9 cellular contexts compared by ENCODE assay signal in the genomic region with DNA sequence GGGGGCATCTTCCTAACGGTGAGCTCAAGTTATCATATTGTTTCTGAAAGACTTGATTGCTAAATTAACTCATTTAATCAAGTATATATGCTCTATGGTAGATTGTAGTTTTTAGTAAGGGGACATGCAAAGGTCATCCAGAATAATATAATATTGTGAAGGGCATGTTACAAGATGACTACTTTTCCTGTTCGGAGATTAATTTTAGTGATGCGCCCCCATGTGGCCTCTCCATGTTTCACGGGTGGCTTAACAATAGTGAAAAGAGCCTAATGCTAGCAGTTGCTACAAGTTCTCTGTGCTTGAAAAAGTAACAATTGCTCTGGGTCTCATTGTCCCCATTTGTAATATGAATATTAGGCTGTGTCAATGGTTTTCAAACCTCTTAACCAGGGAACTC. TPM values are rescaled to one million over a fixed set of nuclear protein-coding genes. Genes with fewer than 3 reads are reported as not detected.
DNase-seq lines count a peak whose midpoint lies in the region; ATAC-seq, FAIRE-seq and TF ChIP-seq lines count a peak whose summit lies in the region.
"Had no signal": no experiment of that assay in that cellular context is flagged by ENCODE, and none has a peak within 500 bp of the region (broad histone marks: within the 10 kb centered on the region; RNA-seq: fewer than 3 reads in every experiment).

No MANE protein-coding gene starts in this region.

- POLR2A ChIA-PET in HCT116 (lab: Charles Lee) (no interaction called here), GM12878 (lab: Charles Lee) (no interaction called here)

- DNase-seq in D721Med (ENCODE audit: insufficient read length, low spot score) (no peak), HCT116 (ENCODE audit: low read depth, low spot score) (no peak), T follicular helper cell (ENCODE audit: low read depth) (peak; percentile 11), GM12878 (ENCODE audit: low read depth, low spot score) (no peak), lower lobe of right lung (no peak), thoracic aorta (ENCODE audit: low spot score) (no peak)

- FAIRE-seq in D721Med (lab: Jason Lieb, UNC) (peak; percentile 11), GM12878 (lab: Jason Lieb, UNC) (no peak)

- H3K36me3 ChIP-seq in HCT116 (ENCODE audit: control insufficient read depth in 1 of 2, insufficient read depth in 2 of 2, low read length in 2 of 2) = no peaks in the 10 kb centered on the region
- no peaks in the 10 kb centered on the region for H3K36me3 ChIP-seq in GM12878 (ENCODE audit: control insufficient read depth in 2 of 2, insufficient read depth in 2 of 2, low read length in 1 of 2)
- no peaks in the 10 kb centered on the region for H3K36me3 ChIP-seq in lower lobe of right lung
- H3K36me3 ChIP-seq in thoracic aorta = no peaks in the 10 kb centered on the region
- H3K36me3 ChIP-seq: neutrophil had no signal

- H3K9ac ChIP-seq in HCT116 (ENCODE audit: low read length) (no peak overlapping the region), GM12878 (ENCODE audit: control insufficient read depth, insufficient read depth, low read length) (no peak overlapping the region)

- H3K4me3 ChIP-seq in HCT116 (replicated peaks in 1 of 2; ENCODE audit: low read depth in 1 of 2, low read length in 2 of 2) (no peak overlapping the region), GM12878 (no peak overlapping the region), lower lobe of right lung (no peak overlapping the region), thoracic aorta (no peak overlapping the region)

- H2AFZ ChIP-seq in HCT116 (ENCODE audit: low read depth, low read length, poor library complexity, severe bottlenecking) (no peak overlapping the region), GM12878 (ENCODE audit: control insufficient read depth, low read depth, low read length) (no peak overlapping the region)

- TF ChIP-seq POLR2A in HCT116 (IDR thresholded peaks at IDR 0.05; ENCODE audit: borderline replicate concordance, extremely low read depth, insufficient read depth, insufficient read length) (no peak), GM12878 (IDR thresholded peaks at IDR 0.05; ENCODE audit: low read depth, low read length) (no peak)

- BruUV-seq in HCT116 (replicated peaks; lab: Mats Ljungman, UMichigan) (no TSS peak), GM12878 (replicated peaks; lab: Mats Ljungman, UMichigan) (no TSS peak)

- RAD21 ChIA-PET in HCT116 (lab: Charles Lee; ENCODE audit: low non-redundant PET in 1 of 2, low total read pairs in 2 of 2, uncharacterized antibody in 2 of 2, unreplicated experiment in 2 of 2) = no interaction called here
- RAD21 ChIA-PET in GM12878 (lab: Charles Lee; ENCODE audit: unreplicated experiment) = interaction anchor here (1.0 to 1.7 kb wide), 2 partner anchors 13 to 1219 kb away, joined by 3 to 5 read pairs; no protein-coding TSS in a partner anchor

- H3K4me1 ChIP-seq in HCT116 (ENCODE audit: control insufficient read depth in 1 of 2, insufficient read depth in 2 of 2, low read length in 2 of 2) (no peaks in the 10 kb centered on the region), GM12878 (ENCODE audit: control insufficient read depth, insufficient read depth, low read length) (no peaks in the 10 kb centered on the region), lower lobe of right lung (no peaks in the 10 kb centered on the region), thoracic aorta (ENCODE audit: control insufficient read depth in 1 of 2, low read depth in 2 of 2) (no peaks in the 10 kb centered on the region)

- SMC1A ChIA-PET in GM12878 (lab: Charles Lee; ENCODE audit: uncharacterized antibody, unreplicated experiment) = interaction anchor here (0.6 to 2.4 kb wide), 9 partner anchors 23 to 1224 kb away, joined by 3 to 5 read pairs (median 3); no protein-coding TSS in a partner anchor

- in situ Hi-C loops in GM12878 (cut with MboI) = no loop called here

- H3K79me2 ChIP-seq in HCT116 (ENCODE audit: insufficient read depth, low read length) (no peaks in the 10 kb centered on the region), GM12878 (ENCODE audit: control insufficient read depth, insufficient read depth, low read length) (no peaks in the 10 kb centered on the region)

- intact Hi-C loops in HCT116 (cut with micrococcal nuclease) (loop anchor here (5.0 kb wide), 1 partner anchor 1218 kb away; no protein-coding TSS in a partner anchor), GM12878 (cut with micrococcal nuclease; ENCODE audit: unreplicated experiment) (loop anchor here (1.0 kb wide), 1 partner anchor 1218 kb away; no protein-coding TSS in a partner anchor), lower lobe of right lung (cut with DNase I) (loop anchor here (10.0 kb wide), 1 partner anchor 1221 kb away; no protein-coding TSS in a partner anchor)

- H3K27me3 ChIP-seq in HCT116 (ENCODE audit: insufficient read depth, low read length) (no peaks in the 10 kb centered on the region), GM12878 (replicated peaks in 1 of 2; ENCODE audit: control insufficient read depth in 2 of 2, insufficient read depth in 2 of 2, low read length in 1 of 2) (no peaks in the 10 kb centered on the region), lower lobe of right lung (ENCODE audit: low read depth) (no peaks in the 10 kb centered on the region), thoracic aorta (replicated peaks; ENCODE audit: insufficient read depth) (no peaks in the 10 kb centered on the region)

- H3K9me3 ChIP-seq in HCT116 (ENCODE audit: control insufficient read depth in 1 of 2, insufficient read depth in 1 of 2, low read depth in 1 of 2, low read length in 2 of 2) = no peaks in the 10 kb centered on the region
- H3K9me3 ChIP-seq in GM12878 (replicated peaks; ENCODE audit: control insufficient read depth, insufficient read depth, low read length) = no peaks in the 10 kb centered on the region
- no peaks in the 10 kb centered on the region for H3K9me3 ChIP-seq in lower lobe of right lung
- H3K9me3 ChIP-seq in thoracic aorta = no peaks in the 10 kb centered on the region
- H3K9me3 ChIP-seq: neutrophil had no signal

- ATAC-seq in HCT116 = peak; percentile 79
- ATAC-seq in GM12878 = peak; percentile 79
- ATAC-seq in lower lobe of right lung = peak in 1 of 2 donors; percentile 61
- ATAC-seq in thoracic aorta (ENCODE audit: insufficient number of reproducible peaks, low FRiP score, low read depth) = no peak
- no peak for ATAC-seq in GM21717 (IDR thresholded peaks at IDR 0.05; ENCODE audit: unreplicated experiment)
- ATAC-seq in GM19467 (IDR thresholded peaks at IDR 0.05; ENCODE audit: unreplicated experiment) = no peak

- H3K27ac ChIP-seq in HCT116 (ENCODE audit: low read depth, low read length) (no peak overlapping the region), GM12878 (ENCODE audit: control insufficient read depth, insufficient read depth) (no peak overlapping the region), lower lobe of right lung (no peak overlapping the region), thoracic aorta (no peak overlapping the region)
- H3K27ac ChIP-seq: neutrophil had no signal

- TF ChIP-seq EP300 in GM12878 (IDR thresholded peaks at IDR 0.05; ENCODE audit: borderline replicate concordance in 1 of 2, control insufficient read depth in 1 of 2, low read depth in 2 of 2, low read length in 2 of 2) = no peak

- H3K9me2 ChIP-seq in HCT116 (ENCODE audit: insufficient read depth) = no peaks in the 10 kb centered on the region

- 19% methylated on average over 4 of the region's 4 CpGs for whole genome bisulfite sequencing in GM12878 (ENCODE audit: insufficient coverage, insufficient replicate concordance, low lambda C conversion rate, missing lambda C conversion rate)

- no peak overlapping the region for H3K4me2 ChIP-seq in HCT116 (ENCODE audit: low read length)
- no peak overlapping the region for H3K4me2 ChIP-seq in GM12878 (ENCODE audit: control insufficient read depth, insufficient read depth)

- TF ChIP-seq CTCF in D721Med (IDR thresholded peaks at IDR 0.05; ENCODE audit: insufficient read depth, missing control alignments) (peak; percentile 40), HCT116 (IDR thresholded peaks at IDR 0.05 in 2 of 3, conservative IDR thresholded peaks at IDR 0.05 in 1 of 3; ENCODE audit: borderline replicate concordance in 1 of 3, insufficient read depth in 1 of 3, low read depth in 2 of 3, low read length in 2 of 3) (peak; percentile 22 to 64 (median 54); a peak in 5 of 6 replicates), GM12878 (IDR thresholded peaks at IDR 0.05 in 2 of 3, conservative IDR thresholded peaks at IDR 0.05 in 1 of 3; ENCODE audit: control insufficient read depth in 2 of 3, extremely low read depth in 1 of 3, insufficient read depth in 1 of 3, low read depth in 3 of 3, low read length in 3 of 3) (peak; percentile 58 to 72 (median 63)), lower lobe of right lung (IDR thresholded peaks at IDR 0.05) (peak; percentile 51), thoracic aorta (IDR thresholded peaks at IDR 0.05) (peak; percentile 41)

- no peaks in the 10 kb centered on the region for H4K20me1 ChIP-seq in HCT116 (ENCODE audit: insufficient read depth)
- no peaks in the 10 kb centered on the region for H4K20me1 ChIP-seq in GM12878 (ENCODE audit: control insufficient read depth, insufficient read depth)

- CTCF ChIA-PET in HCT116 (lab: Charles Lee) (no interaction called here), GM12878 (lab: Yijun Ruan, JAX) (interaction anchor here (0.6 to 3.4 kb wide), 17 partner anchors 12 to 1327 kb away, joined by 3 to 27 read pairs (median 4); partner anchors contain the start of gene SMPX)

- peak; percentile 46 for TF ChIP-seq RAD21 in HCT116 (IDR thresholded peaks at IDR 0.05; ENCODE audit: low read depth)
- peak; percentile 56 for TF ChIP-seq RAD21 in GM12878 (IDR thresholded peaks at IDR 0.05; ENCODE audit: insufficient read depth, low read depth, low read length)

RNA-seq across cellular contexts. Expression of gene SMPX, which starts 12.2 kb away (rescaled TPM):
- 0.59 TPM for total RNA-seq in HCT116 (2021; ENCODE audit: unreplicated experiment)
- polyA plus RNA-seq in HCT116 (2012) = 0.13 TPM in 1 of 2 replicates, not detected in the other
- total RNA-seq in GM12878 (2013; cell fraction: nucleolus; rRNA removed) = not detected in 2 replicates
- total RNA-seq in GM12878 (2014; rRNA removed) = not detected in 2 replicates
- not detected in 2 replicates for total RNA-seq in GM12878 (2014; rRNA removed; fragmentation: Illumina TruSeq; extraction: Trizol)
- not detected in 2 replicates for total RNA-seq in GM12878 (2021)
- polyA plus RNA-seq in GM12878 (2011; ENCODE audit: low read depth) = not detected
- 0.08 TPM in 1 of 2 replicates, not detected in the other for polyA plus RNA-seq in GM12878 (2011; rRNA removed)
- not detected in 2 replicates for polyA plus RNA-seq in GM12878 (2011; cell fraction: cytosol; rRNA removed)
- polyA plus RNA-seq in GM12878 (2011; cell fraction: nucleus; rRNA removed) = 0.22 TPM in 1 of 2 replicates, not detected in the other
- not detected in 2 replicates for polyA plus RNA-seq in GM12878 (2012)
- not detected in 2 replicates for polyA plus RNA-seq in GM12878 (2014; fragmentation: Illumina TruSeq; extraction: Trizol)
- polyA plus RNA-seq in GM12878 (2014; fragmentation: Nextera tagmentation; extraction: Ambion mirVana) = not detected
- 0.09 TPM in 1 of 2 replicates, not detected in the other for polyA plus RNA-seq in GM12878 (2014; rRNA removed)
- not detected for polyA plus RNA-seq in GM12878 (2016; fragmentation: Nextera tagmentation; extraction: Ambion mirVana)
- polyA minus RNA-seq in GM12878 (2011; rRNA and poly(A)+ RNA removed) = not detected in 2 replicates
- not detected in 2 replicates for polyA minus RNA-seq in GM12878 (2011; cell fraction: cytosol; rRNA and poly(A)+ RNA removed)
- not detected in 2 replicates for polyA minus RNA-seq in GM12878 (2011; cell fraction: nucleus; rRNA and poly(A)+ RNA removed)
- total RNA-seq in lower lobe of right lung = not detected
- 10 to 100 TPM in 1 of 2 donors, not detected in 1; 10.4 TPM for total RNA-seq in thoracic aorta

Comparison
In these comparisons a context has a peak if more than half of its experiments do, and no peak if none do; other contexts are left out.
1. ATAC-seq: peak in HCT116 (single experiment) and GM12878 (single experiment); none in thoracic aorta (single experiment), GM21717 (single experiment) and GM19467 (single experiment).
2. Peak in every context shown above with its lines, with median percentiles within 50 percentile points of each other: CTCF ChIP-seq.